ENCODE assay signal across 1 cellular context in genomic region chr10:72276013-72276387, GRCh38.
TF ChIP-seq lines count a peak whose summit lies in the region.

No MANE protein-coding gene starts in this region.

TF ChIP-seq in HepG2, 621 proteins besides CTCF, POLR2A, EP300 and RAD21 (continued from another document):
- TF ChIP-seq NBN (conservative IDR thresholded peaks at IDR 0.05): no peak
- peak; percentile 6; the same call in 1 of the 2 replicates for TF ChIP-seq ZNF687 (CRISPR knock-in tag; IDR thresholded peaks at IDR 0.05)
- no peak for TF ChIP-seq POGZ (CRISPR knock-in tag; IDR thresholded peaks at IDR 0.05)
- no peak for TF ChIP-seq SATB2 (CRISPR knock-in tag; IDR thresholded peaks at IDR 0.05)
- TF ChIP-seq ZNF33B (CRISPR knock-in tag; IDR thresholded peaks at IDR 0.05): no peak
- TF ChIP-seq KLF16 (CRISPR knock-in tag; IDR thresholded peaks at IDR 0.05): 0 out of 4 replicates have a peak, but pooled peaks of 1 of the 2 experiments have one; percentile 12
- TF ChIP-seq SIN3A (IDR thresholded peaks at IDR 0.05; ENCODE audit: borderline replicate concordance, low read depth, low read length): 0 out of 2 replicates have a peak, but pooled peaks have one; percentile 37
- no peak for TF ChIP-seq PLRG1 (conservative IDR thresholded peaks at IDR 0.05)
- no peak for TF ChIP-seq ZNF598 (CRISPR knock-in tag; IDR thresholded peaks at IDR 0.05; ENCODE audit: borderline replicate concordance)
- no peak for TF ChIP-seq ZNF558 (CRISPR knock-in tag; IDR thresholded peaks at IDR 0.05; ENCODE audit: borderline replicate concordance)
- TF ChIP-seq POGK (CRISPR knock-in tag; conservative IDR thresholded peaks at IDR 0.05): peak; percentile 64; the same call in 1 of the 2 replicates
- TF ChIP-seq, protein P1, sequence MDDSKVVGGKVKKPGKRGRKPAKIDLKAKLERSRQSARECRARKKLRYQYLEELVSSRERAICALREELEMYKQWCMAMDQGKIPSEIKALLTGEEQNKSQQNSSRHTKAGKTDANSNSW (CRISPR knock-in tag; IDR thresholded peaks at IDR 0.05; ENCODE audit: borderline replicate concordance): 0 out of 2 replicates have a peak, but pooled peaks have one; percentile 8
- peak; percentile 24; the same call in 1 of the 2 replicates for TF ChIP-seq SSRP1 (CRISPR knock-in tag; IDR thresholded peaks at IDR 0.05)
- TF ChIP-seq SMAD9 (CRISPR knock-in tag; IDR thresholded peaks at IDR 0.05): no peak
- peak; percentile 20; the same call in 1 of the 2 replicates for TF ChIP-seq ZNF142 (CRISPR knock-in tag; IDR thresholded peaks at IDR 0.05)
- TF ChIP-seq MAFF (IDR thresholded peaks at IDR 0.05; ENCODE audit: low read depth, low read length): no peak
- TF ChIP-seq REPIN1 (CRISPR knock-in tag; IDR thresholded peaks at IDR 0.05; ENCODE audit: borderline replicate concordance, low read depth): no peak
- 0 out of 2 replicates have a peak, but pooled peaks have one; percentile 30 for TF ChIP-seq ARNT2 (CRISPR knock-in tag; IDR thresholded peaks at IDR 0.05; ENCODE audit: low read depth)
- TF ChIP-seq ZFP1 (CRISPR knock-in tag; IDR thresholded peaks at IDR 0.05): no peak
- peak; percentile 51; the same call in 1 of the 2 replicates for TF ChIP-seq HNRNPL (IDR thresholded peaks at IDR 0.05; ENCODE audit: low read depth, low read length)
- no peak for TF ChIP-seq HNF4G (IDR thresholded peaks at IDR 0.05; ENCODE audit: borderline replicate concordance, low read depth, low read length)
- no peak for TF ChIP-seq HNF4G (CRISPR knock-in tag; IDR thresholded peaks at IDR 0.05; ENCODE audit: borderline replicate concordance, low read depth)
- no peak for TF ChIP-seq GMEB1 (CRISPR knock-in tag; IDR thresholded peaks at IDR 0.05; ENCODE audit: borderline replicate concordance)
- no peak for TF ChIP-seq TP53 (CRISPR knock-in tag; conservative IDR thresholded peaks at IDR 0.05)
- no peak for TF ChIP-seq NFYC (CRISPR knock-in tag; IDR thresholded peaks at IDR 0.05)
- TF ChIP-seq HOXA5 (CRISPR knock-in tag; IDR thresholded peaks at IDR 0.05): 0 out of 2 replicates have a peak, but pooled peaks have one; percentile 14
- TF ChIP-seq, protein P2, sequence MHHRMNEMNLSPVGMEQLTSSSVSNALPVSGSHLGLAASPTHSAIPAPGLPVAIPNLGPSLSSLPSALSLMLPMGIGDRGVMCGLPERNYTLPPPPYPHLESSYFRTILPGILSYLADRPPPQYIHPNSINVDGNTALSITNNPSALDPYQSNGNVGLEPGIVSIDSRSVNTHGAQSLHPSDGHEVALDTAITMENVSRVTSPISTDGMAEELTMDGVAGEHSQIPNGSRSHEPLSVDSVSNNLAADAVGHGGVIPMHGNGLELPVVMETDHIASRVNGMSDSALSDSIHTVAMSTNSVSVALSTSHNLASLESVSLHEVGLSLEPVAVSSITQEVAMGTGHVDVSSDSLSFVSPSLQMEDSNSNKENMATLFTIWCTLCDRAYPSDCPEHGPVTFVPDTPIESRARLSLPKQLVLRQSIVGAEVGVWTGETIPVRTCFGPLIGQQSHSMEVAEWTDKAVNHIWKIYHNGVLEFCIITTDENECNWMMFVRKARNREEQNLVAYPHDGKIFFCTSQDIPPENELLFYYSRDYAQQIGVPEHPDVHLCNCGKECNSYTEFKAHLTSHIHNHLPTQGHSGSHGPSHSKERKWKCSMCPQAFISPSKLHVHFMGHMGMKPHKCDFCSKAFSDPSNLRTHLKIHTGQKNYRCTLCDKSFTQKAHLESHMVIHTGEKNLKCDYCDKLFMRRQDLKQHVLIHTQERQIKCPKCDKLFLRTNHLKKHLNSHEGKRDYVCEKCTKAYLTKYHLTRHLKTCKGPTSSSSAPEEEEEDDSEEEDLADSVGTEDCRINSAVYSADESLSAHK (CRISPR knock-in tag; IDR thresholded peaks at IDR 0.05; ENCODE audit: borderline replicate concordance): no peak
- TF ChIP-seq HNRNPK (IDR thresholded peaks at IDR 0.05; ENCODE audit: low read depth, low read length, poor library complexity, severe bottlenecking): peak; percentile 2
- 0 out of 2 replicates have a peak, but pooled peaks have one; percentile 28 for TF ChIP-seq HDAC1 (CRISPR knock-in tag; IDR thresholded peaks at IDR 0.05)
- TF ChIP-seq RBFOX2 (IDR thresholded peaks at IDR 0.05; ENCODE audit: low read depth, low read length): peak; percentile 77
- no peak for TF ChIP-seq ZFP90 (CRISPR knock-in tag; IDR thresholded peaks at IDR 0.05; ENCODE audit: borderline replicate concordance)
